10 cellular contexts compared by ENCODE assay signal in genomic region chr1:62625415-62625814, GRCh38. TPM values are rescaled to one million over a fixed set of nuclear protein-coding genes. Genes with fewer than 3 reads are reported as not detected.
A peak's percentile ranks its signal among the peaks of the same experiment; 100 is the strongest.
DNase-seq lines count a peak whose midpoint lies in the region; ATAC-seq, FAIRE-seq and TF ChIP-seq lines count a peak whose summit lies in the region.
"Had no signal": no experiment of that assay in that cellular context is flagged by ENCODE, and none has a peak within 500 bp of the region (broad histone marks: within the 10 kb centered on the region; RNA-seq: fewer than 3 reads in every experiment).

No MANE protein-coding gene starts in this region.

- ATAC-seq in HG02588 (IDR thresholded peaks at IDR 0.05; ENCODE audit: unreplicated experiment) = peak; percentile 51
- no peak for ATAC-seq in omental fat pad (ENCODE audit: low FRiP score)

- TF ChIP-seq CTCF in omental fat pad (IDR thresholded peaks at IDR 0.05) = no peak

- DNase-seq in GM18507 (ENCODE audit: extremely low spot score, insufficient read length, low read depth) (no peak), LHCN-M2 (ENCODE audit: low read depth) (peak; percentile 5), germinal center (ENCODE audit: low spot score) (peak; percentile 27), omental fat pad (ENCODE audit: low spot score) (no peak), dedifferentiated amniotic fluid mesenchymal stem cell (ENCODE audit: extremely low spot score) (no peak), DMS114 treated with DMSO at 0.1 percent for 48 hours (lab: John Stamatoyannopoulos, UW; ENCODE audit: unreplicated experiment) (no peak)
- no peak for DNase-seq in stimulated activated CD4-positive, alpha-beta T cell treated with anti-CD3 and anti-CD28 coated beads, Interleukin-12 subunit alpha, Interleukin-12 subunit beta, amount 100 ng/mL, for 4 hours
- DNase-seq: glutamatergic neuron, stomach had no signal

- peak; percentile 56 for FAIRE-seq in GM18507 (lab: Jason Lieb, UNC)

RNA-seq across cellular contexts. Expression of gene ANGPTL3, which starts 28.1 kb away (rescaled TPM):
- total RNA-seq in LHCN-M2 (2014; rRNA removed) (not detected in 2 replicates), omental fat pad (not detected)
- 0.04 TPM for polyA plus RNA-seq in LHCN-M2 (2012)

Comparison
In these comparisons a context has a peak if more than half of its experiments do, and no peak if none do; other contexts are left out.
1. DNase-seq: peak in LHCN-M2 (single experiment) and germinal center (single experiment); none in GM18507 (single experiment), omental fat pad (single experiment), dedifferentiated amniotic fluid mesenchymal stem cell (single experiment), DMS114 treated with DMSO at 0.1 percent for 48 hours (single experiment) and stimulated activated CD4-positive, alpha-beta T cell treated with anti-CD3 and anti-CD28 coated beads, Interleukin-12 subunit alpha, Interleukin-12 subunit beta, amount 100 ng/mL, for 4 hours (single experiment).